ENCODE assay signal across 8 cellular contexts in genomic region chr19:1243768-1244692, GRCh38. TPM values are rescaled to one million over a fixed set of nuclear protein-coding genes. Genes with fewer than 3 reads are reported as not detected.
DNase-seq lines count a peak whose midpoint lies in the region; ATAC-seq, FAIRE-seq and TF ChIP-seq lines count a peak whose summit lies in the region.

No MANE protein-coding gene starts in this region.

- H3K9me3 ChIP-seq in lower lobe of right lung, result no peaks in the 10 kb centered on the region

- peak; percentile 60 to 71 for ATAC-seq in lower lobe of right lung
- no peak for ATAC-seq in GM21360 (IDR thresholded peaks at IDR 0.05; ENCODE audit: unreplicated experiment)

- H3K27me3 ChIP-seq in lower lobe of right lung (ENCODE audit: low read depth), result no peaks in the 10 kb centered on the region

- peak; percentile 98 for TF ChIP-seq CTCF in lower lobe of right lung (IDR thresholded peaks at IDR 0.05)

- no peaks in the 10 kb centered on the region for H3K9me3 Mint-ChIP-seq in dendritic cell treated with granulocyte-macrophage colony-stimulating factor and Interleukin-4, amounts not matched to agents 40 ng/mL and 50 ng/mL, for 4 days

- peak overlapping the region; percentile 42 for H3K4me3 ChIP-seq in lower lobe of right lung

- peak overlapping the region; percentile 95 for H3K27ac Mint-ChIP-seq in dendritic cell treated with granulocyte-macrophage colony-stimulating factor and Interleukin-4, amounts not matched to agents 40 ng/mL and 50 ng/mL, for 4 days

- peaks cover 69% of the 10 kb centered on the region for H3K4me1 ChIP-seq in lower lobe of right lung

- FAIRE-seq in GM12891 (lab: Jason Lieb, UNC), result peak; percentile 28

- peaks cover 61% of the 10 kb centered on the region for H3K4me1 Mint-ChIP-seq in dendritic cell treated with granulocyte-macrophage colony-stimulating factor and Interleukin-4, amounts not matched to agents 40 ng/mL and 50 ng/mL, for 4 days (ENCODE audit: low read depth)

- DNase-seq in 8988T (peak; percentile 99), GM12891 (ENCODE audit: insufficient read length, low spot score) (peak; percentile 90), NCI-H2227 (lab: John Stamatoyannopoulos, UW; ENCODE audit: unreplicated experiment) (peak; percentile 77), lower lobe of right lung (peak; percentile 91)
- peak; percentile 85 for DNase-seq in activated CD4-positive, alpha-beta T cell treated with anti-CD3 and anti-CD28 coated beads, Interleukin-2, amount 50 U/mL, for 1 hour
- DNase-seq in stimulated activated CD4-positive, alpha-beta T cell treated with anti-CD3 and anti-CD28 coated beads, TNF-alpha, amount 100 ng/mL, for 24 hours (ENCODE audit: low read depth in 3 of 3), result peak; percentile 68 to 81 (median 73)

- intact Hi-C loops in dendritic cell treated with granulocyte-macrophage colony-stimulating factor and Interleukin-4, amounts not matched to agents 40 ng/mL and 50 ng/mL, for 4 days (cut with micrococcal nuclease), result loop anchor here (1.0 kb wide), 1 partner anchor 23 kb away; no protein-coding TSS in a partner anchor
- intact Hi-C loops in lower lobe of right lung (cut with DNase I), result no loop called here

- peaks cover 5% of the 10 kb centered on the region for H3K27me3 Mint-ChIP-seq in dendritic cell treated with granulocyte-macrophage colony-stimulating factor and Interleukin-4, amounts not matched to agents 40 ng/mL and 50 ng/mL, for 4 days

- no peak for TF ChIP-seq POLR2A in GM12891 (IDR thresholded peaks at IDR 0.05; ENCODE audit: low read depth, low read length)

- H3K4me3 Mint-ChIP-seq in dendritic cell treated with granulocyte-macrophage colony-stimulating factor and Interleukin-4, amounts not matched to agents 40 ng/mL and 50 ng/mL, for 4 days, result peak overlapping the region; percentile 84

- H3K36me3 ChIP-seq in lower lobe of right lung, result peaks cover 4% of the 10 kb centered on the region

- peak overlapping the region; percentile 81 for H3K27ac ChIP-seq in lower lobe of right lung

- H3K36me3 Mint-ChIP-seq in dendritic cell treated with granulocyte-macrophage colony-stimulating factor and Interleukin-4, amounts not matched to agents 40 ng/mL and 50 ng/mL, for 4 days (ENCODE audit: low read depth), result peaks cover 37% of the 10 kb centered on the region

TF ChIP-seq in GM12891, 5 proteins besides CTCF, POLR2A, EP300 and RAD21:
- TF ChIP-seq PAX5 (IDR thresholded peaks at IDR 0.05; ENCODE audit: insufficient read depth, low read length, severe bottlenecking), result no peak
- TF ChIP-seq SPI1 (IDR thresholded peaks at IDR 0.05; ENCODE audit: low read depth, low read length), result no peak
TF ChIP-seq in GM12891: peak in this region for 0.

RNA-seq across cellular contexts. Expression of gene ATP5F1D, which starts 2.5 kb away (rescaled TPM):
- 209 TPM for polyA plus RNA-seq in GM12891 (2012; ENCODE audit: low read depth, missing spikeins)
- 116 TPM for total RNA-seq in lower lobe of right lung

RNA-seq across cellular contexts. Expression of gene MIDN, which starts 4.4 kb away (rescaled TPM):
- polyA plus RNA-seq in GM12891 (2012; ENCODE audit: low read depth, missing spikeins), result 16.2 TPM
- total RNA-seq in lower lobe of right lung, result 76.3 TPM

RNA-seq across cellular contexts. Expression of gene CBARP, which starts 6.2 kb away (rescaled TPM):
- polyA plus RNA-seq in GM12891 (2012; ENCODE audit: low read depth, missing spikeins), result 1.5 TPM
- 0.41 TPM for total RNA-seq in lower lobe of right lung

RNA-seq across cellular contexts. Expression of gene CIRBP, which starts 25.1 kb away (rescaled TPM):
- 297 TPM for polyA plus RNA-seq in GM12891 (2012; ENCODE audit: low read depth, missing spikeins)
- total RNA-seq in lower lobe of right lung, result 352 TPM

RNA-seq across cellular contexts. Expression of gene FAM174C, which starts 31.3 kb away (rescaled TPM):
- polyA plus RNA-seq in GM12891 (2012; ENCODE audit: low read depth, missing spikeins), result 47.7 TPM
- total RNA-seq in lower lobe of right lung, result 43.5 TPM
